ENCODE assay signal across 9 cellular contexts in the genomic region with DNA sequence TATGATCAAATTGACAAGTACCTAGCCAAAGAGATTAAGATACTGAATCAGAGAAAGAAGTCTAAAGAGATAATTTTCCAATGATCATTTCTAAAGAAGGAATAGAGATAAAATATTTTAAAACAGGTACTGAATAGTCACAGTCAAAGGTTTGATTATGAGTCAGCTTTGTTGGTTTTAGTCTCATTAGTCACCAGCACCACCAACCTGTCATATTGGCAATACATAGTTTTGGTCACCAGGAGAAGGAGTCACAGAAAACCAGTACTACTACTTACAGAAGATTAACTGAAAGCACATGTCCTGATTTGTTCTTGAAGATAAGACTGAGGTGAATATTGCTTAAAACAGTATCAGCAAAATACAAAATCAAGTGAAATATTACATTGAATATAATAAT. TPM values are rescaled to one million over a fixed set of nuclear protein-coding genes. Genes with fewer than 3 reads are reported as not detected.
DNase-seq lines count a peak whose midpoint lies in the region; ATAC-seq and TF ChIP-seq lines count a peak whose summit lies in the region.
"Had no signal": no experiment of that assay in that cellular context is flagged by ENCODE, and none has a peak within 500 bp of the region (broad histone marks: within the 10 kb centered on the region; RNA-seq: fewer than 3 reads in every experiment).

No MANE protein-coding gene starts in this region.

- no peaks in the 10 kb centered on the region for H3K9me3 ChIP-seq in trophoblast cell (ENCODE audit: insufficient read depth, low read depth, low read length)

- H3K4me3 Mint-ChIP-seq in activated CD8-positive, alpha-beta memory T cell treated with anti-CD3 and anti-CD28 coated beads, Interleukin-2, amount 10 ng/mL, durations not matched to agents 7 days and 5 days, result no peak overlapping the region
- H3K4me3 Mint-ChIP-seq: dendritic cell treated with granulocyte-macrophage colony-stimulating factor and Interleukin-4, amounts not matched to agents 40 ng/mL and 50 ng/mL, for 4 days had no signal

- no peak overlapping the region for H3K4ac ChIP-seq in trophoblast cell (ENCODE audit: low read depth, low read length)

- H3K14ac ChIP-seq in trophoblast cell (ENCODE audit: low read length), result no peak overlapping the region

- no peaks in the 10 kb centered on the region for H3K79me2 ChIP-seq in trophoblast cell (ENCODE audit: control insufficient read depth, insufficient read depth, low read length, poor library complexity)

- H4K12ac ChIP-seq in trophoblast cell (ENCODE audit: low read depth, low read length), result no peak overlapping the region

- H3K36me3 ChIP-seq in trophoblast cell (ENCODE audit: control insufficient read depth in 1 of 2, insufficient read depth in 2 of 2, low read length in 2 of 2), result no peaks in the 10 kb centered on the region

- H4K8ac ChIP-seq in trophoblast cell (ENCODE audit: low read depth, low read length), result no peak overlapping the region

- no peak overlapping the region for H3K23ac ChIP-seq in trophoblast cell (ENCODE audit: low read length)

- no peak overlapping the region for H2BK12ac ChIP-seq in trophoblast cell (ENCODE audit: low read length)

- H3K9ac ChIP-seq in trophoblast cell (ENCODE audit: low read length), result no peak overlapping the region

- H3K27ac Mint-ChIP-seq in activated CD8-positive, alpha-beta memory T cell treated with anti-CD3 and anti-CD28 coated beads, Interleukin-2, amount 10 ng/mL, durations not matched to agents 7 days and 5 days, result peak overlapping the region; percentile 61
- H3K27ac Mint-ChIP-seq: dendritic cell treated with granulocyte-macrophage colony-stimulating factor and Interleukin-4, amounts not matched to agents 40 ng/mL and 50 ng/mL, for 4 days had no signal

- no peak overlapping the region for H4K91ac ChIP-seq in trophoblast cell (ENCODE audit: low read depth, low read length)

- CTCF ChIA-PET in activated CD8-positive, alpha-beta memory T cell treated with anti-CD3 and anti-CD28 coated beads, Interleukin-2, amount 10 ng/mL, durations not matched to agents 7 days and 5 days (lab: Charles Lee), result interaction anchor here (0.6 to 1.6 kb wide), 3 partner anchors 166 to 601 kb away, joined by 3 to 6 read pairs (median 4); no protein-coding TSS in a partner anchor

- peaks cover 10% of the 10 kb centered on the region for H3K36me3 Mint-ChIP-seq in activated CD8-positive, alpha-beta memory T cell treated with anti-CD3 and anti-CD28 coated beads, Interleukin-2, amount 10 ng/mL, durations not matched to agents 7 days and 5 days

- H3K79me1 ChIP-seq in trophoblast cell (ENCODE audit: low read length), result no peaks in the 10 kb centered on the region

- H3K18ac ChIP-seq in trophoblast cell (ENCODE audit: low read length), result no peak overlapping the region

- DNase-seq in activated CD8-positive, alpha-beta memory T cell treated with anti-CD3 and anti-CD28 coated beads, Interleukin-2, amount 10 ng/mL, durations not matched to agents 7 days and 5 days, result peak; percentile 55
- DNase-seq in activated CD8-positive, alpha-beta memory T cell treated with anti-CD3 and anti-CD28 coated beads for 24 hours, result no peak
- peak; percentile 85 for DNase-seq in HT1080 (ENCODE audit: low read depth)
- peak; percentile 44 for DNase-seq in astrocyte of the cerebellum (ENCODE audit: low read depth)
- peak; percentile 14 to 52 for DNase-seq in trophoblast cell
- DNase-seq in mesenteric fat pad (ENCODE audit: low spot score), result no peak
- DNase-seq in NCI-H146 treated with DMSO at 0.1 percent for 48 hours (lab: John Stamatoyannopoulos, UW; ENCODE audit: unreplicated experiment), result no peak

- H2BK5ac ChIP-seq in trophoblast cell (ENCODE audit: low read depth, low read length, poor library complexity), result no peak overlapping the region

- peak; percentile 98 for ATAC-seq in activated CD8-positive, alpha-beta memory T cell treated with anti-CD3 and anti-CD28 coated beads, Interleukin-2, amount 10 ng/mL, durations not matched to agents 7 days and 5 days
- ATAC-seq in GM21717 (IDR thresholded peaks at IDR 0.05; ENCODE audit: unreplicated experiment), result peak; percentile 90

- H3K4me3 ChIP-seq in astrocyte of the cerebellum (ENCODE audit: low read depth, low read length) (no peak overlapping the region), trophoblast cell (ENCODE audit: low read depth, low read length) (no peak overlapping the region)

- H3K27me3 Mint-ChIP-seq in activated CD8-positive, alpha-beta memory T cell treated with anti-CD3 and anti-CD28 coated beads, Interleukin-2, amount 10 ng/mL, durations not matched to agents 7 days and 5 days, result no peaks in the 10 kb centered on the region
- H3K27me3 Mint-ChIP-seq: dendritic cell treated with granulocyte-macrophage colony-stimulating factor and Interleukin-4, amounts not matched to agents 40 ng/mL and 50 ng/mL, for 4 days had no signal

- TF ChIP-seq CTCF in astrocyte of the cerebellum (IDR thresholded peaks at IDR 0.05; ENCODE audit: low read depth, low read length, missing control alignments), result no peak

- no peak overlapping the region for H3K27ac ChIP-seq in trophoblast cell (ENCODE audit: low read depth, low read length)

- no peak overlapping the region for H2AK5ac ChIP-seq in trophoblast cell (ENCODE audit: low read length)

- H2AFZ ChIP-seq in trophoblast cell (ENCODE audit: insufficient read depth, low read length, poor library complexity), result no peak overlapping the region

- H3K27me3 ChIP-seq in trophoblast cell (ENCODE audit: insufficient read depth, low read length), result no peaks in the 10 kb centered on the region

- H3K9me3 Mint-ChIP-seq in activated CD8-positive, alpha-beta memory T cell treated with anti-CD3 and anti-CD28 coated beads, Interleukin-2, amount 10 ng/mL, durations not matched to agents 7 days and 5 days (ENCODE audit: low read depth), result no peaks in the 10 kb centered on the region
- H3K9me3 Mint-ChIP-seq: dendritic cell treated with granulocyte-macrophage colony-stimulating factor and Interleukin-4, amounts not matched to agents 40 ng/mL and 50 ng/mL, for 4 days had no signal

- H3K4me2 ChIP-seq in trophoblast cell (ENCODE audit: low read length), result no peak overlapping the region

- in situ Hi-C loops in astrocyte of the cerebellum (cut with HindIII; ENCODE audit: low sequenced_read_pairs), result no loop called here

- peaks cover 31% of the 10 kb centered on the region for H3K4me1 Mint-ChIP-seq in activated CD8-positive, alpha-beta memory T cell treated with anti-CD3 and anti-CD28 coated beads, Interleukin-2, amount 10 ng/mL, durations not matched to agents 7 days and 5 days

- no peaks in the 10 kb centered on the region for H3K4me1 ChIP-seq in trophoblast cell (ENCODE audit: control insufficient read depth in 1 of 2, insufficient read depth in 2 of 2, low read length in 2 of 2)

- H2BK120ac ChIP-seq in trophoblast cell (ENCODE audit: insufficient read depth, low read length, poor library complexity), result no peak overlapping the region

RNA-seq across cellular contexts. Expression of a gene that starts 34.6 kb away (rescaled TPM):
- 10 to 100 TPM; 48.9 to 57.0 TPM for total RNA-seq in activated CD8-positive, alpha-beta memory T cell treated with anti-CD3 and anti-CD28 coated beads, Interleukin-2, amount 10 ng/mL, durations not matched to agents 7 days and 5 days
- 22.9 and 35.2 TPM in 2 replicates for total RNA-seq in HT1080 (2014; rRNA removed; shearing (Covaris generic))
- 18.4 and 24.7 TPM in 2 replicates for polyA plus RNA-seq in HT1080 (2015; cell fraction: cytosol; rRNA removed)
- polyA plus RNA-seq in HT1080 (2015; cell fraction: nucleus; rRNA removed), result 31.9 and 32.0 TPM in 2 replicates
- 0.41 and 0.49 TPM in 2 replicates for polyA plus RNA-seq in trophoblast cell (2013)
- total RNA-seq in mesenteric fat pad, result 89.1 TPM

Comparison
In these comparisons a context has a peak if more than half of its experiments do, and no peak if none do; other contexts are left out.
1. DNase-seq: peak in activated CD8-positive, alpha-beta memory T cell treated with anti-CD3 and anti-CD28 coated beads, Interleukin-2, amount 10 ng/mL, durations not matched to agents 7 days and 5 days (single experiment), HT1080 (single experiment), astrocyte of the cerebellum (single experiment) and trophoblast cell (2 of 2); none in activated CD8-positive, alpha-beta memory T cell treated with anti-CD3 and anti-CD28 coated beads for 24 hours (single experiment), mesenteric fat pad (single experiment) and NCI-H146 treated with DMSO at 0.1 percent for 48 hours (single experiment).